ENCODE assay signal across 1 cellular context in genomic region chr5:107269256-107269655, GRCh38.
TF ChIP-seq lines count a peak whose summit lies in the region.

No MANE protein-coding gene starts in this region.

TF ChIP-seq in H1, 55 proteins besides CTCF, POLR2A, EP300 and RAD21:
- TF ChIP-seq TAF7 (optimal IDR thresholded peaks at IDR 0.05; ENCODE audit: borderline replicate concordance, low read depth, low read length), result no peak
- TF ChIP-seq SP1 (IDR thresholded peaks at IDR 0.05; ENCODE audit: low read depth, low read length), result no peak
- no peak for TF ChIP-seq TEAD4 (IDR thresholded peaks at IDR 0.05; ENCODE audit: low read depth, low read length)
- TF ChIP-seq PHF8 (conservative IDR thresholded peaks at IDR 0.05; ENCODE audit: low read depth, low read length), result no peak
- no peak for TF ChIP-seq TAF1 (IDR thresholded peaks at IDR 0.05; ENCODE audit: low read depth, low read length)
- no peak for TF ChIP-seq RXRA (IDR thresholded peaks at IDR 0.05; ENCODE audit: insufficient read depth, low read depth, low read length)
- no peak for TF ChIP-seq EZH2 (IDR thresholded peaks at IDR 0.05; ENCODE audit: low read depth, low read length, severe bottlenecking)
- no peak for TF ChIP-seq JUN (IDR thresholded peaks at IDR 0.05; ENCODE audit: low read depth, low read length)
- TF ChIP-seq NANOG (IDR thresholded peaks at IDR 0.05; ENCODE audit: insufficient read depth, low read depth, low read length, poor library complexity, severe bottlenecking), result no peak
